ENCODE assay signal across 7 cellular contexts in genomic region chr21:10344266-10344665, GRCh38.
A peak's percentile ranks its signal among the peaks of the same experiment; 100 is the strongest.
DNase-seq lines count a peak whose midpoint lies in the region; ATAC-seq, FAIRE-seq and TF ChIP-seq lines count a peak whose summit lies in the region.
"Not testable (repeated sequence)": the region's sequence is repeated elsewhere in the genome, so short reads cannot be mapped to it uniquely, and the experiment has no call there.

No MANE protein-coding gene starts in this region.

- H3K18ac ChIP-seq in mesendoderm (ENCODE audit: low read length); neuronal stem cell (ENCODE audit: low read length): not testable (repeated sequence)

- peak; percentile 51 for DNase-seq in MG63
- DNase-seq in endothelial cell (ENCODE audit: low spot score); HepG2 (ENCODE audit: low spot score); mesendoderm; neuronal stem cell (ENCODE audit: low spot score): not testable (repeated sequence)
- DNase-seq in upper lobe of right lung, result peak; percentile 66

- not testable (repeated sequence) for H3K23ac ChIP-seq in mesendoderm (ENCODE audit: low read length)
- peak overlapping the region; percentile 78 for H3K23ac ChIP-seq in neuronal stem cell (ENCODE audit: low read depth, low read length, poor library complexity)

- WGBS in HepG2 (ENCODE audit: low lambda C conversion rate), result 6% methylated on average over 5 of the region's 5 CpGs
- no CpG with 5 or more reads among the region's 5 CpGs for WGBS in mesendoderm (ENCODE audit: extremely low coverage, insufficient coverage, low lambda C conversion rate)
- WGBS in neuronal stem cell (ENCODE audit: extremely low coverage in 2 of 2, insufficient read length in 2 of 2, insufficient replicate concordance in 1 of 2), 2 donors, result no CpG with 5 or more reads among the region's 5 CpGs

- H3K79me1 ChIP-seq in mesendoderm (ENCODE audit: low read length); neuronal stem cell (ENCODE audit: low read depth, low read length): not testable (repeated sequence)

- not testable (repeated sequence) for H3K4ac ChIP-seq in mesendoderm (ENCODE audit: low read depth, low read length); neuronal stem cell (ENCODE audit: low read length)

- not testable (repeated sequence) for H2BK5ac ChIP-seq in mesendoderm (ENCODE audit: low read length); neuronal stem cell (ENCODE audit: low read length)

- H3K4me1 ChIP-seq in HepG2 (ENCODE audit: insufficient read depth, low read length); mesendoderm (ENCODE audit: control insufficient read depth, low read depth, low read length); neuronal stem cell (ENCODE audit: control insufficient read depth in 2 of 2, insufficient read depth in 1 of 2, low read depth in 1 of 2, low read length in 2 of 2); upper lobe of right lung: not testable (repeated sequence)

- not testable (repeated sequence) for H2AFZ ChIP-seq in HepG2 (ENCODE audit: low read length); neuronal stem cell (ENCODE audit: low read length)

- H4K91ac ChIP-seq in neuronal stem cell (ENCODE audit: low read depth, low read length, poor library complexity), result peak overlapping the region; percentile 12

- H3K27ac Mint-ChIP-seq in endothelial cell (ENCODE audit: unreplicated experiment), result not testable (repeated sequence)

- H3K9ac ChIP-seq in HepG2 (ENCODE audit: insufficient read depth, low read depth, low read length); mesendoderm (ENCODE audit: low read length): not testable (repeated sequence)
- H3K9ac ChIP-seq in neuronal stem cell (ENCODE audit: low read depth, low read length, poor library complexity), result peak overlapping the region; percentile 26

- not testable (repeated sequence) for H3K4me2 ChIP-seq in HepG2 (ENCODE audit: low read depth, low read length); mesendoderm (ENCODE audit: low read length); neuronal stem cell (ENCODE audit: insufficient read depth, low read length, poor library complexity, severe bottlenecking)

- not testable (repeated sequence) for H2BK15ac ChIP-seq in mesendoderm (replicated peaks; ENCODE audit: low read depth); neuronal stem cell (ENCODE audit: low read length)

- not testable (repeated sequence) for TF ChIP-seq CTCF in C4-2B (conservative IDR thresholded peaks at IDR 0.05); endothelial cell (IDR thresholded peaks at IDR 0.05; ENCODE audit: unreplicated experiment); HepG2 (CRISPR knock-in tag; IDR thresholded peaks at IDR 0.05); upper lobe of right lung (IDR thresholded peaks at IDR 0.05)

- H3K9me3 ChIP-seq in MG63; neuronal stem cell (replicated peaks in 1 of 2; ENCODE audit: control insufficient read depth in 2 of 2, insufficient read depth in 1 of 2, low read depth in 1 of 2, low read length in 2 of 2): not testable (repeated sequence)
- H3K9me3 ChIP-seq in HepG2 (ENCODE audit: low read length), result peaks cover 85% of the 10 kb centered on the region
- H3K9me3 ChIP-seq in upper lobe of right lung, result peaks cover 21% of the 10 kb centered on the region

- not testable (repeated sequence) for FAIRE-seq in HepG2 (lab: Jason Lieb, UNC)

- not testable (repeated sequence) for ATAC-seq in HepG2
- ATAC-seq in upper lobe of right lung, result peak; percentile 5

- H4K20me1 ChIP-seq in HepG2 (ENCODE audit: insufficient read depth, low read length), result not testable (repeated sequence)

- not testable (repeated sequence) for H2BK12ac ChIP-seq in neuronal stem cell (ENCODE audit: low read length)

- peak overlapping the region; percentile 36 for H3K27ac ChIP-seq in C4-2B
- not testable (repeated sequence) for H3K27ac ChIP-seq in HepG2 (ENCODE audit: extremely low read length, insufficient read depth, low read length); mesendoderm (ENCODE audit: low read depth, low read length); neuronal stem cell (replicated peaks; ENCODE audit: low read length); upper lobe of right lung

- POLR2A ChIA-PET in HepG2 (lab: Yijun Ruan, JAX), result not testable (repeated sequence)

- H3K27me3 ChIP-seq in MG63; HepG2 (ENCODE audit: control insufficient read depth in 1 of 2, insufficient read depth in 2 of 2, low read length in 2 of 2); mesendoderm (ENCODE audit: insufficient read depth, low read length, poor library complexity); neuronal stem cell (ENCODE audit: control insufficient read depth in 3 of 3, insufficient read depth in 3 of 3, low read depth in 1 of 3, low read length in 3 of 3); upper lobe of right lung: not testable (repeated sequence)

- not testable (repeated sequence) for H3K79me2 ChIP-seq in HepG2 (ENCODE audit: insufficient read depth, low read length); mesendoderm (ENCODE audit: control insufficient read depth, insufficient read depth, low read length)

- peaks cover 56% of the 10 kb centered on the region for H3K9me3 Mint-ChIP-seq in endothelial cell (ENCODE audit: unreplicated experiment)

- H3K4me3 Mint-ChIP-seq in endothelial cell (ENCODE audit: unreplicated experiment), result peak overlapping the region; percentile 39

- peaks cover 24% of the 10 kb centered on the region for H3K36me3 Mint-ChIP-seq in endothelial cell (ENCODE audit: low read depth, unreplicated experiment)

- not testable (repeated sequence) for H3K4me1 Mint-ChIP-seq in endothelial cell (ENCODE audit: unreplicated experiment)

- H4K5ac ChIP-seq in mesendoderm (ENCODE audit: low read length), result not testable (repeated sequence)

- not testable (repeated sequence) for H2AK5ac ChIP-seq in mesendoderm (ENCODE audit: low read length); neuronal stem cell (ENCODE audit: low read depth, low read length)

- H2BK120ac ChIP-seq in mesendoderm (ENCODE audit: low read depth, low read length); neuronal stem cell (ENCODE audit: low read depth, low read length): not testable (repeated sequence)

- H3K4me3 ChIP-seq in MG63; HepG2 (replicated peaks in 1 of 3; ENCODE audit: insufficient read depth in 1 of 3, low read depth in 2 of 3, low read length in 3 of 3); neuronal stem cell (ENCODE audit: low read length in 2 of 2); upper lobe of right lung: not testable (repeated sequence)
- peak overlapping the region; percentile 51 for H3K4me3 ChIP-seq in mesendoderm (ENCODE audit: low read length)

- not testable (repeated sequence) for H4K8ac ChIP-seq in mesendoderm (ENCODE audit: low read depth, low read length); neuronal stem cell (ENCODE audit: low read depth, low read length)

- H3K36me3 ChIP-seq in MG63; HepG2 (replicated peaks in 1 of 2; ENCODE audit: control insufficient read depth in 1 of 2, insufficient read depth in 2 of 2, low read length in 2 of 2); mesendoderm (ENCODE audit: control insufficient read depth, insufficient read depth, low read length); neuronal stem cell (replicated peaks in 1 of 2; ENCODE audit: control insufficient read depth in 2 of 2, insufficient read depth in 2 of 2, low read length in 2 of 2); upper lobe of right lung: not testable (repeated sequence)

- H3K27me3 Mint-ChIP-seq in endothelial cell (ENCODE audit: unreplicated experiment), result peaks cover 32% of the 10 kb centered on the region

- not testable (repeated sequence) for H3K56ac ChIP-seq in mesendoderm (ENCODE audit: low read length)

- BruUV-seq in HepG2 (replicated peaks; lab: Mats Ljungman, UMichigan), result not testable (repeated sequence)

- not testable (repeated sequence) for TF ChIP-seq EP300 in HepG2 (IDR thresholded peaks at IDR 0.05; ENCODE audit: low read depth in 2 of 2, low read length in 2 of 2); HepG2 (CRISPR knock-in tag; IDR thresholded peaks at IDR 0.05; ENCODE audit: borderline replicate concordance)

- TF ChIP-seq POLR2A in HepG2 (IDR thresholded peaks at IDR 0.05; ENCODE audit: insufficient read depth in 1 of 2, low read depth in 2 of 2, low read length in 2 of 2), result not testable (repeated sequence)

- TF ChIP-seq RAD21 in HepG2 (CRISPR knock-in tag; IDR thresholded peaks at IDR 0.05), result not testable (repeated sequence)

- intact Hi-C loops in HepG2 (cut with micrococcal nuclease; ENCODE audit: unreplicated experiment); upper lobe of right lung (cut with DNase I): not testable (repeated sequence)

- H3K14ac ChIP-seq in neuronal stem cell (ENCODE audit: low read length), result not testable (repeated sequence)

- in situ Hi-C loops in HepG2 (cut with HindIII; ENCODE audit: extremely low pct_ligation_motif_present, low pct_unique_long_range_greater_than_20kb), result not testable (repeated sequence)

- CTCF ChIA-PET in HepG2 (lab: Yijun Ruan, JAX; ENCODE audit: low intra/inter-chr PET ratio, low total read pairs), result not testable (repeated sequence)

TF ChIP-seq in HepG2, 621 proteins besides CTCF, POLR2A, EP300 and RAD21 (continues in another document):
- TF ChIP-seq NBN (conservative IDR thresholded peaks at IDR 0.05), result peak; percentile 71; the same call in 1 of the 2 replicates
